ENCODE assay signal across 12 cellular contexts in the genomic region with DNA sequence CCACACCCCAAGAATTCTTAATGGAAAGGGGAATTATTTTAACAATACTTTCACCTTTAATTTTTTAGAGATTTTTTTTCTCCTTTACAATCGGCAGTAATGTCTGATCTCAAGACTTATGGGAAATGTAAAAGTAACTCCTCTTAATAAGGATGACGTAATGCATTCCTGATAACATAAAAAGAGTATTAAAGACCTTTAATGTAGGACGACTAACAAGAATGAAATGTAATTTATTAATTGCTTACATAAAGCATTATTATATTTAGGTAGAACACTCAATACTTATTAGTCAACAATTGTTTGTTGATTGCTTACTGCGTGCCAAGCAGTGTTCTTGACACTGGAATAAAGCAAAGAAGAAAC.
DNase-seq lines count a peak whose midpoint lies in the region; FAIRE-seq and TF ChIP-seq lines count a peak whose summit lies in the region.
"Had no signal": no experiment of that assay in that cellular context is flagged by ENCODE, and none has a peak within 500 bp of the region (broad histone marks: within the 10 kb centered on the region; RNA-seq: fewer than 3 reads in every experiment).

No MANE protein-coding gene starts in this region.

- peak overlapping the region; percentile 91 for H3K9ac ChIP-seq in astrocyte (ENCODE audit: low read length)
- H3K9ac ChIP-seq in stomach smooth muscle (ENCODE audit: low read length in 2 of 2): peak overlapping the region in 1 of 2 donors; percentile 75

- H3K27me3 Mint-ChIP-seq in astrocyte (ENCODE audit: low read depth, unreplicated experiment) (no peaks in the 10 kb centered on the region), endothelial cell (ENCODE audit: unreplicated experiment) (peaks cover 4% of the 10 kb centered on the region)

- H3K36me3 Mint-ChIP-seq in astrocyte (ENCODE audit: low read depth, unreplicated experiment) (no peaks in the 10 kb centered on the region), endothelial cell (ENCODE audit: low read depth, unreplicated experiment) (no peaks in the 10 kb centered on the region)

- no peak overlapping the region for H2AFZ ChIP-seq in astrocyte (ENCODE audit: low read depth, low read length)

- H3K79me2 ChIP-seq in astrocyte (ENCODE audit: insufficient read depth, low read length): peaks cover 27% of the 10 kb centered on the region

- H3K4me3 ChIP-seq in HEK293 (ENCODE audit: low read depth, low read length) (peak overlapping the region; percentile 82), astrocyte (ENCODE audit: insufficient read depth, low read depth, low read length) (peak overlapping the region; percentile 92), stomach smooth muscle (ENCODE audit: low read length in 2 of 2) (peak overlapping the region; percentile 80 to 82)

- H3K27ac ChIP-seq in HEK293 (ENCODE audit: extremely low read depth, low read depth, low read length): no peak overlapping the region
- peak overlapping the region; percentile 95 for H3K27ac ChIP-seq in astrocyte (ENCODE audit: low read depth, low read length)
- H3K27ac ChIP-seq in stomach smooth muscle (ENCODE audit: low read length): peak overlapping the region; percentile 91

- no peaks in the 10 kb centered on the region for H3K9me3 ChIP-seq in HEK293 (ENCODE audit: control insufficient read depth, insufficient read depth, low read depth, low read length)
- H3K9me3 ChIP-seq in astrocyte (ENCODE audit: insufficient read depth, low read depth, low read length): no peaks in the 10 kb centered on the region
- H3K9me3 ChIP-seq in stomach smooth muscle (ENCODE audit: control insufficient read depth in 2 of 2, low read length in 2 of 2): no peaks in the 10 kb centered on the region

- H4K20me1 ChIP-seq in astrocyte (ENCODE audit: insufficient read depth, low read length): no peaks in the 10 kb centered on the region

- H3K27ac Mint-ChIP-seq in astrocyte (ENCODE audit: unreplicated experiment): no peak overlapping the region
- H3K27ac Mint-ChIP-seq in endothelial cell (ENCODE audit: unreplicated experiment): no peak overlapping the region
- H3K27ac Mint-ChIP-seq: stimulated activated naive CD8-positive, alpha-beta T cell treated with anti-CD3 and anti-CD28 coated beads, Interleukin-15, amount 100 ng/mL, for 72 hours had no signal

- no peak for TF ChIP-seq CTCF in HEK293 (tag by site-specific recombination; IDR thresholded peaks at IDR 0.05)
- no peak for TF ChIP-seq CTCF in astrocyte (IDR thresholded peaks at IDR 0.05; ENCODE audit: insufficient read depth, low read depth, low read length)
- TF ChIP-seq CTCF in endothelial cell (IDR thresholded peaks at IDR 0.05; ENCODE audit: unreplicated experiment): no peak

- DNase-seq in astrocyte (ENCODE audit: low read depth) (no peak), iris pigment epithelial cell (ENCODE audit: low read depth) (peak; percentile 13), NCI-H2171 (lab: John Stamatoyannopoulos, UW) (no peak), endothelial cell (ENCODE audit: low spot score) (no peak), epidermal melanocyte (ENCODE audit: insufficient read length, low spot score) (no peak)
- DNase-seq: NCI-H187 treated with DMSO at 0.1 percent for 48 hours; stimulated activated CD4-positive, alpha-beta T cell treated with anti-CD3 and anti-CD28 coated beads, Interleukin-12 subunit alpha, Interleukin-12 subunit beta, amount 100 ng/mL, for 4 hours; stimulated activated naive CD8-positive, alpha-beta T cell treated with anti-CD3 and anti-CD28 coated beads, Interleukin-15, amount 100 ng/mL, for 72 hours had no signal

- H3K4me1 Mint-ChIP-seq in astrocyte (ENCODE audit: low read depth, unreplicated experiment): peaks cover 19% of the 10 kb centered on the region
- peaks cover 15% of the 10 kb centered on the region for H3K4me1 Mint-ChIP-seq in endothelial cell (ENCODE audit: unreplicated experiment)

- CTCF ChIA-PET in HEK293 (lab: Yijun Ruan, JAX): no interaction called here

- H3K36me3 ChIP-seq in HEK293 (ENCODE audit: control insufficient read depth in 2 of 2, insufficient read depth in 1 of 2, low read length in 2 of 2): no peaks in the 10 kb centered on the region
- no peaks in the 10 kb centered on the region for H3K36me3 ChIP-seq in astrocyte (ENCODE audit: insufficient read depth, low read length)
- H3K36me3 ChIP-seq in stomach smooth muscle (ENCODE audit: control insufficient read depth in 2 of 2, insufficient read depth in 2 of 2, low read length in 2 of 2): no peaks in the 10 kb centered on the region
- H3K36me3 ChIP-seq: cardiac muscle cell had no signal

- H3K27me3 ChIP-seq in astrocyte (ENCODE audit: insufficient read depth, low read length) (no peaks in the 10 kb centered on the region), stomach smooth muscle (ENCODE audit: control insufficient read depth in 1 of 2, insufficient read depth in 2 of 2, low read length in 2 of 2) (no peaks in the 10 kb centered on the region)
- H3K27me3 ChIP-seq: cardiac muscle cell had no signal

- peak overlapping the region; percentile 91 for H3K4me3 Mint-ChIP-seq in astrocyte (ENCODE audit: unreplicated experiment)
- no peak overlapping the region for H3K4me3 Mint-ChIP-seq in endothelial cell (ENCODE audit: unreplicated experiment)

- no peaks in the 10 kb centered on the region for H3K9me3 Mint-ChIP-seq in astrocyte (ENCODE audit: unreplicated experiment)
- no peaks in the 10 kb centered on the region for H3K9me3 Mint-ChIP-seq in endothelial cell (ENCODE audit: unreplicated experiment)
- H3K9me3 Mint-ChIP-seq: stimulated activated naive CD8-positive, alpha-beta T cell treated with anti-CD3 and anti-CD28 coated beads, Interleukin-15, amount 100 ng/mL, for 72 hours had no signal

- FAIRE-seq in astrocyte (lab: Jason Lieb, UNC): no peak
- FAIRE-seq: islet of Langerhans had no signal

- POLR2A ChIA-PET in HEK293 (lab: Yijun Ruan, JAX): no interaction called here

- peak overlapping the region; percentile 91 for H3K4me2 ChIP-seq in astrocyte (ENCODE audit: low read length)

- H3K4me1 ChIP-seq in HEK293 (ENCODE audit: control insufficient read depth, insufficient read depth, low read length) (no peaks in the 10 kb centered on the region), astrocyte (ENCODE audit: insufficient read depth, low read length) (peaks cover 8% of the 10 kb centered on the region), stomach smooth muscle (ENCODE audit: control insufficient read depth, insufficient read depth, low read length) (no peaks in the 10 kb centered on the region)

TF ChIP-seq in HEK293, 187 proteins besides CTCF, POLR2A, EP300 and RAD21:
- TF ChIP-seq OSR2 (tag by site-specific recombination; IDR thresholded peaks at IDR 0.05) (no peak), ZFHX2 (tag by site-specific recombination; conservative IDR thresholded peaks at IDR 0.05) (no peak), ATF2 (tag by site-specific recombination; IDR thresholded peaks at IDR 0.05; ENCODE audit: low read depth) (peak; percentile 77)
- TF ChIP-seq, protein P1, sequence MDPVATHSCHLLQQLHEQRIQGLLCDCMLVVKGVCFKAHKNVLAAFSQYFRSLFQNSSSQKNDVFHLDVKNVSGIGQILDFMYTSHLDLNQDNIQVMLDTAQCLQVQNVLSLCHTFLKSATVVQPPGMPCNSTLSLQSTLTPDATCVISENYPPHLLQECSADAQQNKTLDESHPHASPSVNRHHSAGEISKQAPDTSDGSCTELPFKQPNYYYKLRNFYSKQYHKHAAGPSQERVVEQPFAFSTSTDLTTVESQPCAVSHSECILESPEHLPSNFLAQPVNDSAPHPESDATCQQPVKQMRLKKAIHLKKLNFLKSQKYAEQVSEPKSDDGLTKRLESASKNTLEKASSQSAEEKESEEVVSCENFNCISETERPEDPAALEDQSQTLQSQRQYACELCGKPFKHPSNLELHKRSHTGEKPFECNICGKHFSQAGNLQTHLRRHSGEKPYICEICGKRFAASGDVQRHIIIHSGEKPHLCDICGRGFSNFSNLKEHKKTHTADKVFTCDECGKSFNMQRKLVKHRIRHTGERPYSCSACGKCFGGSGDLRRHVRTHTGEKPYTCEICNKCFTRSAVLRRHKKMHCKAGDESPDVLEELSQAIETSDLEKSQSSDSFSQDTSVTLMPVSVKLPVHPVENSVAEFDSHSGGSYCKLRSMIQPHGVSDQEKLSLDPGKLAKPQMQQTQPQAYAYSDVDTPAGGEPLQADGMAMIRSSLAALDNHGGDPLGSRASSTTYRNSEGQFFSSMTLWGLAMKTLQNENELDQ (tag by site-specific recombination; IDR thresholded peaks at IDR 0.05; ENCODE audit: low read depth): no peak
